16 cellular contexts compared by ENCODE assay signal in genomic region chr1:94044891-94045290, GRCh38.
DNase-seq lines count a peak whose midpoint lies in the region; ATAC-seq, FAIRE-seq and TF ChIP-seq lines count a peak whose summit lies in the region.
"Had no signal": no experiment of that assay in that cellular context is flagged by ENCODE, and none has a peak within 500 bp of the region (broad histone marks: within the 10 kb centered on the region; RNA-seq: fewer than 3 reads in every experiment).

No MANE protein-coding gene starts in this region.

- no peaks in the 10 kb centered on the region for H3K36me3 Mint-ChIP-seq in chondrocyte (ENCODE audit: low read depth)
- H3K36me3 Mint-ChIP-seq in H9 (ENCODE audit: insufficient read depth in 1 of 3, low read depth in 3 of 3) = no peaks in the 10 kb centered on the region
- H3K36me3 Mint-ChIP-seq: WTC11 had no signal

- no peaks in the 10 kb centered on the region for H3K9me3 ChIP-seq in HCT116 (ENCODE audit: control insufficient read depth in 1 of 2, insufficient read depth in 1 of 2, low read depth in 1 of 2, low read length in 2 of 2)
- H3K9me3 ChIP-seq in subcutaneous abdominal adipose tissue (ENCODE audit: control insufficient read depth in 5 of 5, low read length in 5 of 5) = no peaks in the 10 kb centered on the region
- no peaks in the 10 kb centered on the region for H3K9me3 ChIP-seq in H9 (ENCODE audit: control insufficient read depth, low read depth, low read length)

- peak overlapping the region; percentile 96 for H3K27ac Mint-ChIP-seq in chondrocyte (ENCODE audit: unreplicated experiment)
- no peak overlapping the region for H3K27ac Mint-ChIP-seq in H9
- H3K27ac Mint-ChIP-seq: B cell had no signal

- H3K23ac ChIP-seq in mesendoderm (ENCODE audit: low read length) (no peak overlapping the region), H9 (ENCODE audit: insufficient read length, low read depth, low read length) (no peak overlapping the region)

- H3K27me3 ChIP-seq in HCT116 (ENCODE audit: insufficient read depth, low read length) (no peaks in the 10 kb centered on the region), mesendoderm (ENCODE audit: insufficient read depth, low read length, poor library complexity) (no peaks in the 10 kb centered on the region), subcutaneous abdominal adipose tissue (ENCODE audit: control insufficient read depth in 5 of 5, insufficient read depth in 4 of 5, low read length in 5 of 5) (no peaks in the 10 kb centered on the region), H9 (ENCODE audit: insufficient read depth, low read length) (no peaks in the 10 kb centered on the region)

- H3K4me1 ChIP-seq in HCT116 (ENCODE audit: control insufficient read depth in 1 of 2, insufficient read depth in 2 of 2, low read length in 2 of 2) (peaks cover 16 to 21% of the 10 kb centered on the region in 2 experiments; a peak in 3 of 4 replicates), mesendoderm (ENCODE audit: control insufficient read depth, low read depth, low read length) (peaks cover 3% of the 10 kb centered on the region), subcutaneous abdominal adipose tissue (ENCODE audit: control insufficient read depth in 5 of 5, insufficient read depth in 5 of 5, low read length in 5 of 5) (peaks cover 19 to 68% (median 48%) of the 10 kb centered on the region in 5 donors), H9 (ENCODE audit: insufficient read depth, low read length) (no peaks in the 10 kb centered on the region)

- no peaks in the 10 kb centered on the region for H3K23me2 ChIP-seq in H9 (ENCODE audit: insufficient read length, low read depth, low read length, poor library complexity, severe bottlenecking)

- H4K20me1 ChIP-seq in HCT116 (ENCODE audit: insufficient read depth) (no peaks in the 10 kb centered on the region), H9 (ENCODE audit: control insufficient read depth, insufficient read depth, insufficient read length) (peaks cover 2% of the 10 kb centered on the region)

- TF ChIP-seq CTCF in HCT116 (IDR thresholded peaks at IDR 0.05 in 2 of 3, conservative IDR thresholded peaks at IDR 0.05 in 1 of 3; ENCODE audit: borderline replicate concordance in 1 of 3, insufficient read depth in 1 of 3, low read depth in 2 of 3, low read length in 2 of 3) (no peak), chondrocyte (IDR thresholded peaks at IDR 0.05) (no peak), H9 (conservative IDR thresholded peaks at IDR 0.05) (no peak)

- no TSS peak for BruUV-seq in HCT116 (replicated peaks; lab: Mats Ljungman, UMichigan)

- H3K9ac ChIP-seq in HCT116 (ENCODE audit: low read length) = no peak overlapping the region
- H3K9ac ChIP-seq in mesendoderm (ENCODE audit: low read length) = no peak overlapping the region
- no peak overlapping the region for H3K9ac ChIP-seq in subcutaneous abdominal adipose tissue (ENCODE audit: low read length in 5 of 5)
- H3K9ac ChIP-seq in H9 (ENCODE audit: extremely low read depth, insufficient read length, low read length) = no peak overlapping the region

- H4K5ac ChIP-seq in mesendoderm (ENCODE audit: low read length) (no peak overlapping the region), H9 (ENCODE audit: insufficient read length, low read depth, low read length) (no peak overlapping the region)

- H2AK5ac ChIP-seq in mesendoderm (ENCODE audit: low read length) (peak overlapping the region; percentile 14), H9 (ENCODE audit: insufficient read length, low read length) (no peak overlapping the region)

- H3K18ac ChIP-seq in mesendoderm (ENCODE audit: low read length) = no peak overlapping the region
- H3K18ac ChIP-seq in H9 (ENCODE audit: insufficient read length, low read depth, low read length) = no peak overlapping the region

- H3K9me3 Mint-ChIP-seq in chondrocyte (ENCODE audit: low read depth) (no peaks in the 10 kb centered on the region), H9 (no peaks in the 10 kb centered on the region; a peak in 1 of 5 replicates)
- H3K9me3 Mint-ChIP-seq: nephron progenitor cell, WTC11 had no signal

- H2BK120ac ChIP-seq in mesendoderm (ENCODE audit: low read depth, low read length) (no peak overlapping the region), H9 (ENCODE audit: low read depth, low read length, poor library complexity, severe bottlenecking) (no peak overlapping the region)

- H3K4me2 ChIP-seq in HCT116 (ENCODE audit: low read length) (peak overlapping the region; percentile 63), mesendoderm (ENCODE audit: low read length) (no peak overlapping the region), H9 (ENCODE audit: insufficient read depth, insufficient read length, low read length) (no peak overlapping the region)

- H3K9me2 ChIP-seq in HCT116 (ENCODE audit: insufficient read depth) = no peaks in the 10 kb centered on the region

- no CpG with 5 or more reads among the region's 9 CpGs for WGBS in mesendoderm (ENCODE audit: extremely low coverage, insufficient coverage, low lambda C conversion rate)
- WGBS in H9 (ENCODE audit: extremely low coverage, insufficient read length, low lambda C conversion rate) = no CpG with 5 or more reads among the region's 9 CpGs

- no peak for FAIRE-seq in GM12891 (lab: Jason Lieb, UNC)
- FAIRE-seq: small intestine had no signal

- CTCF ChIA-PET in HCT116 (lab: Charles Lee) = interaction anchor here (0.6 to 21.2 kb wide), 13 partner anchors 9 to 419 kb away, joined by 3 to 338 read pairs (median 6); no protein-coding TSS in a partner anchor

- no peak overlapping the region for H4K8ac ChIP-seq in mesendoderm (ENCODE audit: low read depth, low read length)
- H4K8ac ChIP-seq in H9 (replicated peaks; ENCODE audit: insufficient read length, low read depth, low read length) = no peak overlapping the region

- H3K27me3 Mint-ChIP-seq in chondrocyte (ENCODE audit: low read depth) (no peaks in the 10 kb centered on the region), H9 (ENCODE audit: low read depth) (peaks cover 13% of the 10 kb centered on the region)

- no peak overlapping the region for H3K4me3 ChIP-seq in HCT116 (replicated peaks in 1 of 2; ENCODE audit: low read depth in 1 of 2, low read length in 2 of 2)
- no peak overlapping the region for H3K4me3 ChIP-seq in mesendoderm (ENCODE audit: low read length)
- peak overlapping the region in 1 of 5 donors; percentile 24 for H3K4me3 ChIP-seq in subcutaneous abdominal adipose tissue (ENCODE audit: low read depth in 1 of 5, low read length in 5 of 5)

- ATAC-seq in HCT116 = no peak

- H2BK15ac ChIP-seq in mesendoderm (replicated peaks; ENCODE audit: low read depth) = no peak overlapping the region
- no peak overlapping the region for H2BK15ac ChIP-seq in H9 (ENCODE audit: low read depth, low read length)

- no peak for DNase-seq in HCT116 (ENCODE audit: low read depth, low spot score)
- DNase-seq in chondrocyte (ENCODE audit: low spot score) = no peak
- DNase-seq in mesendoderm = no peak
- DNase-seq in H9 = no peak
- no peak for DNase-seq in NCI-H510A treated with DMSO at 0.1 percent for 48 hours (lab: John Stamatoyannopoulos, UW)
- no peak for DNase-seq in posterior cingulate gyrus
- no peak for DNase-seq in GM12891 (ENCODE audit: insufficient read length, low spot score)
- DNase-seq: DMS79; NCI-H1436 treated with DMSO at 0.1 percent for 48 hours; NCI-H446 treated with DMSO at 0.1 percent for 48 hours; stimulated activated naive CD8-positive, alpha-beta T cell treated with anti-CD3 and anti-CD28 coated beads, Interleukin-15, Interleukin-2, amounts not matched to agents 100 U/mL and 50 U/mL, for 24 hours had no signal

- no peak overlapping the region for H3K56ac ChIP-seq in mesendoderm (ENCODE audit: low read length)
- H3K56ac ChIP-seq in H9 (ENCODE audit: insufficient read length, low read depth, low read length) = no peak overlapping the region

- intact Hi-C loops in HCT116 (cut with micrococcal nuclease) = loop anchor here (1.0 to 5.0 kb wide), 2 partner anchors 192 to 291 kb away; partner anchors contain the start of gene ARHGAP29
- intact Hi-C loops in posterior cingulate gyrus (cut with DNase I) = loop anchor here (1.0 kb wide), 1 partner anchor 291 kb away; no protein-coding TSS in a partner anchor

- RAD21 ChIA-PET in HCT116 (lab: Charles Lee; ENCODE audit: low non-redundant PET in 1 of 2, low total read pairs in 2 of 2, uncharacterized antibody in 2 of 2, unreplicated experiment in 2 of 2) = interaction anchor here (0.6 to 2.6 kb wide), 8 partner anchors 18 to 291 kb away, joined by 3 to 22 read pairs (median 4); no protein-coding TSS in a partner anchor

- H3K36me3 ChIP-seq in HCT116 (ENCODE audit: control insufficient read depth in 1 of 2, insufficient read depth in 2 of 2, low read length in 2 of 2) (no peaks in the 10 kb centered on the region), mesendoderm (ENCODE audit: control insufficient read depth, insufficient read depth, low read length) (no peaks in the 10 kb centered on the region), subcutaneous abdominal adipose tissue (ENCODE audit: control insufficient read depth in 5 of 5, insufficient read depth in 5 of 5, low read length in 5 of 5) (no peaks in the 10 kb centered on the region)

- H3K27ac ChIP-seq in HCT116 (ENCODE audit: low read depth, low read length) (peak overlapping the region; percentile 27), mesendoderm (ENCODE audit: low read depth, low read length) (no peak overlapping the region), subcutaneous abdominal adipose tissue (ENCODE audit: low read depth, low read length) (peak overlapping the region; percentile 78), H9 (ENCODE audit: insufficient read length, low read depth, low read length) (no peak overlapping the region)

- no peak overlapping the region for H2BK20ac ChIP-seq in H9 (ENCODE audit: low read depth, low read length, poor library complexity, severe bottlenecking)

- no peak overlapping the region for H3K4me3 Mint-ChIP-seq in chondrocyte (ENCODE audit: unreplicated experiment)
- H3K4me3 Mint-ChIP-seq in H9 = no peak overlapping the region

- TF ChIP-seq POLR2A in HCT116 (IDR thresholded peaks at IDR 0.05; ENCODE audit: borderline replicate concordance, extremely low read depth, insufficient read depth, insufficient read length) (no peak), GM12891 (IDR thresholded peaks at IDR 0.05; ENCODE audit: low read depth, low read length) (no peak)

- H3K4ac ChIP-seq in mesendoderm (ENCODE audit: low read depth, low read length) (no peak overlapping the region), H9 (ENCODE audit: low read depth, low read length) (no peak overlapping the region)

- H3K79me1 ChIP-seq in mesendoderm (ENCODE audit: low read length) (no peaks in the 10 kb centered on the region), H9 (ENCODE audit: insufficient read depth, low read depth, low read length, poor library complexity, severe bottlenecking) (no peaks in the 10 kb centered on the region)

- H3K14ac ChIP-seq in H9 (ENCODE audit: insufficient read depth, low read length) = no peak overlapping the region

- POLR2A ChIA-PET in HCT116 (lab: Charles Lee) = interaction anchor here (0.6 to 2.4 kb wide), 7 partner anchors 18 to 291 kb away, joined by 3 to 8 read pairs (median 4); partner anchors contain the start of gene ARHGAP29

- no peak for TF ChIP-seq RAD21 in HCT116 (IDR thresholded peaks at IDR 0.05; ENCODE audit: low read depth)

- H2BK5ac ChIP-seq in mesendoderm (ENCODE audit: low read length) (no peak overlapping the region), H9 (ENCODE audit: insufficient read length, low read length) (no peak overlapping the region)

- no peak overlapping the region for H2BK12ac ChIP-seq in H9 (ENCODE audit: insufficient read length, low read depth, low read length)

- no peak overlapping the region for H4K91ac ChIP-seq in H9 (ENCODE audit: insufficient read length, low read depth, low read length)

- no peaks in the 10 kb centered on the region for H3K79me2 ChIP-seq in HCT116 (ENCODE audit: insufficient read depth, low read length)
- no peaks in the 10 kb centered on the region for H3K79me2 ChIP-seq in mesendoderm (ENCODE audit: control insufficient read depth, insufficient read depth, low read length)
- no peaks in the 10 kb centered on the region for H3K79me2 ChIP-seq in H9 (ENCODE audit: insufficient read depth, low read length)

- H3K4me1 Mint-ChIP-seq in chondrocyte (ENCODE audit: low read depth) (peaks cover 55% of the 10 kb centered on the region), H9 (peaks cover 21 to 25% of the 10 kb centered on the region in 2 experiments)

- H3T11ph ChIP-seq in H9 (ENCODE audit: low read length) = no peak overlapping the region

- peak overlapping the region; percentile 90 for H2AFZ ChIP-seq in HCT116 (ENCODE audit: low read depth, low read length, poor library complexity, severe bottlenecking)
- H2AFZ ChIP-seq in H9 (ENCODE audit: low read length) = no peak overlapping the region

Comparison
In these comparisons a context has a peak if more than half of its experiments do, and no peak if none do; other contexts are left out.
1. H3K27ac ChIP-seq: peak in HCT116 (single experiment) and subcutaneous abdominal adipose tissue (single experiment); none in mesendoderm (single experiment) and H9 (single experiment).